Comparison of ENCODE assay signal across 8 cellular contexts in the genomic region with DNA sequence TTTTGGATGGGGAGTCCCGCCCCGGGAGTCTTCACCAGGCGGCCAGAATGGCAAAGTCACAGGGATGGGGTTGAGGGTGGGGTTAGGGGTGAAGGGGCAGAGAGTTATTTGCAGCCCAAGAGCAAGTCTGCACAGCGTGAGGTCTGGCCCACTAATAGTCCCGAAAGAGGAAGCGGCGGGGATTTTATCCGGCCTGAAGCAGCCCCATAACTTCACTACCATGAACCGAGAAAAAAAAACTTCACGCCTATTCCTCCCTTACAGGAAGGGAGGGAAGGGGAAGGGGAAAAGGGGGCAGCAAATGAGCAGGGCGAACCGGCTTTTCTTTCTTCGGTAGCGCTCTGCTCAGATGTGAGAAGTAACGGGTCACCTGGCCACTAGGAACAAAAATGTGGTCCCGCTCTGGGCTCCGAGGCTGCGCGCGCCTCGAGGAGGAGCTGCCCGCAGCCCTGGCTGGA. TPM values are rescaled to one million over a fixed set of nuclear protein-coding genes. Genes with fewer than 3 reads are reported as not detected.
DNase-seq lines count a peak whose midpoint lies in the region; ATAC-seq and TF ChIP-seq lines count a peak whose summit lies in the region.

No MANE protein-coding gene starts in this region.

- H3K4me3 ChIP-seq in HUES48 (ENCODE audit: low read depth, low read length), result peak overlapping the region; percentile 85
- peak overlapping the region; percentile 85 for H3K4me3 ChIP-seq in cardiac muscle cell
- peak overlapping the region; percentile 70 to 94 for H3K4me3 ChIP-seq in prostate gland

- intact Hi-C loops in prostate gland (cut with DNase I), result no loop called here

- CTCF ChIA-PET in activated CD4-positive, alpha-beta memory T cell treated with anti-CD3 and anti-CD28 coated beads, Interleukin-2, amount 10 ng/mL, durations not matched to agents 7 days and 5 days (lab: Charles Lee), result interaction anchor here (1.1 to 6.4 kb wide), 12 partner anchors 9 to 64 kb away, joined by 3 to 66 read pairs (median 12); a partner anchor contains a TSS

- peaks cover 6% of the 10 kb centered on the region for H3K27me3 ChIP-seq in HUES48 (ENCODE audit: control insufficient read depth, insufficient read depth, low read length)
- no peaks in the 10 kb centered on the region for H3K27me3 ChIP-seq in cardiac muscle cell
- H3K27me3 ChIP-seq in prostate gland (replicated peaks; ENCODE audit: insufficient read depth), result no peaks in the 10 kb centered on the region

- no peak for TF ChIP-seq CTCF in cardiac muscle cell (IDR thresholded peaks at IDR 0.05; ENCODE audit: low read depth, low read length)
- no peak for TF ChIP-seq CTCF in prostate gland (IDR thresholded peaks at IDR 0.05)

- H3K27me3 Mint-ChIP-seq in activated CD4-positive, alpha-beta memory T cell treated with anti-CD3 and anti-CD28 coated beads, Interleukin-2, amount 10 ng/mL, durations not matched to agents 7 days and 5 days, result peaks cover 8% of the 10 kb centered on the region

- peak overlapping the region; percentile 95 for H3K4me3 Mint-ChIP-seq in activated CD4-positive, alpha-beta memory T cell treated with anti-CD3 and anti-CD28 coated beads, Interleukin-2, amount 10 ng/mL, durations not matched to agents 7 days and 5 days

- ATAC-seq in GM21515 (IDR thresholded peaks at IDR 0.05; ENCODE audit: unreplicated experiment), result peak; percentile 48

- POLR2A ChIA-PET in activated CD4-positive, alpha-beta memory T cell treated with anti-CD3 and anti-CD28 coated beads, Interleukin-2, amount 10 ng/mL, durations not matched to agents 7 days and 5 days (lab: Charles Lee), result interaction anchor here (1.0 to 4.5 kb wide), 17 partner anchors 8 to 216 kb away, joined by 3 to 54 read pairs (median 9); a partner anchor contains a TSS

- H3K27ac ChIP-seq in HUES48 (ENCODE audit: low read depth, low read length), result peak overlapping the region; percentile 87
- H3K27ac ChIP-seq in cardiac muscle cell, result peak overlapping the region; percentile 100
- H3K27ac ChIP-seq in prostate gland, result peak overlapping the region; percentile 96

- H3K4me1 Mint-ChIP-seq in activated CD4-positive, alpha-beta memory T cell treated with anti-CD3 and anti-CD28 coated beads, Interleukin-2, amount 10 ng/mL, durations not matched to agents 7 days and 5 days, result peaks cover 51% of the 10 kb centered on the region

- H3K36me3 ChIP-seq in HUES48 (ENCODE audit: control insufficient read depth, insufficient read depth, low read length), result no peaks in the 10 kb centered on the region
- H3K36me3 ChIP-seq in cardiac muscle cell, result no peaks in the 10 kb centered on the region
- H3K36me3 ChIP-seq in prostate gland, result no peaks in the 10 kb centered on the region

- 2% methylated on average over 22 of the region's 22 CpGs for WGBS in prostate gland

- no peaks in the 10 kb centered on the region for H3K9me3 Mint-ChIP-seq in activated CD4-positive, alpha-beta memory T cell treated with anti-CD3 and anti-CD28 coated beads, Interleukin-2, amount 10 ng/mL, durations not matched to agents 7 days and 5 days

- H3K4me1 ChIP-seq in HUES48 (ENCODE audit: control insufficient read depth, insufficient read depth, low read length) (peaks cover 41% of the 10 kb centered on the region), cardiac muscle cell (ENCODE audit: low read depth) (peaks cover 44% of the 10 kb centered on the region), prostate gland (replicated peaks) (peaks cover 10% of the 10 kb centered on the region)

- peak; percentile 13 for TF ChIP-seq POLR2A in prostate gland (IDR thresholded peaks at IDR 0.05)

- peaks cover 25% of the 10 kb centered on the region for H3K36me3 Mint-ChIP-seq in activated CD4-positive, alpha-beta memory T cell treated with anti-CD3 and anti-CD28 coated beads, Interleukin-2, amount 10 ng/mL, durations not matched to agents 7 days and 5 days (ENCODE audit: low read depth)

- peak; percentile 67 for DNase-seq in GF-D8 (lab: John Stamatoyannopoulos, UW)
- DNase-seq in activated CD4-positive, alpha-beta memory T cell treated with anti-CD3 and anti-CD28 coated beads, Interleukin-2, amount 10 ng/mL, durations not matched to agents 7 days and 5 days, result no peak
- peak in 1 of 2 donors; percentile 51 for DNase-seq in cardiac muscle cell (ENCODE audit: low read depth in 1 of 2, low spot score in 1 of 2)
- no peak for DNase-seq in prostate gland (ENCODE audit: low spot score)
- DNase-seq in NCI-H1436 treated with DMSO at 0.1 percent for 48 hours (lab: John Stamatoyannopoulos, UW), result no peak
- DNase-seq in NCI-H524 (lab: John Stamatoyannopoulos, UW), result no peak

- H3K9me3 ChIP-seq in HUES48 (ENCODE audit: control insufficient read depth, insufficient read depth, low read length) (no peaks in the 10 kb centered on the region), cardiac muscle cell (ENCODE audit: low read depth) (no peaks in the 10 kb centered on the region), prostate gland (no peaks in the 10 kb centered on the region)

- H3K27ac Mint-ChIP-seq in activated CD4-positive, alpha-beta memory T cell treated with anti-CD3 and anti-CD28 coated beads, Interleukin-2, amount 10 ng/mL, durations not matched to agents 7 days and 5 days, result peak overlapping the region; percentile 99

- peak overlapping the region; percentile 95 for H3K9ac ChIP-seq in HUES48 (ENCODE audit: low read depth, low read length)

RNA-seq across cellular contexts. Expression of a gene that starts 0.7 kb away (rescaled TPM):
- total RNA-seq in activated CD4-positive, alpha-beta memory T cell treated with anti-CD3 and anti-CD28 coated beads, Interleukin-2, amount 10 ng/mL, durations not matched to agents 7 days and 5 days, result 10 to 100 TPM; 24.6 to 25.9 TPM
- total RNA-seq in cardiac muscle cell (12.7 and 19.0 TPM in 2 replicates), prostate gland (10 to 100 TPM; 12.5 to 35.8 TPM)
- polyA plus RNA-seq in cardiac muscle cell, result 20.1 and 23.3 TPM in 2 replicates

RNA-seq across cellular contexts. Expression of a gene that starts 16.1 kb away (rescaled TPM):
- total RNA-seq in activated CD4-positive, alpha-beta memory T cell treated with anti-CD3 and anti-CD28 coated beads, Interleukin-2, amount 10 ng/mL, durations not matched to agents 7 days and 5 days, result under 1 TPM; 0.45 to 0.58 TPM
- total RNA-seq in cardiac muscle cell (0.99 and 1.9 TPM in 2 replicates), prostate gland (1 to 10 TPM in 1 of 2 donors, under 1 TPM in 1; 0.05 to 1.9 TPM)
- polyA plus RNA-seq in cardiac muscle cell, result 1.1 and 1.4 TPM in 2 replicates
